Comparison of ENCODE assay signal across 8 cellular contexts in the genomic region with DNA sequence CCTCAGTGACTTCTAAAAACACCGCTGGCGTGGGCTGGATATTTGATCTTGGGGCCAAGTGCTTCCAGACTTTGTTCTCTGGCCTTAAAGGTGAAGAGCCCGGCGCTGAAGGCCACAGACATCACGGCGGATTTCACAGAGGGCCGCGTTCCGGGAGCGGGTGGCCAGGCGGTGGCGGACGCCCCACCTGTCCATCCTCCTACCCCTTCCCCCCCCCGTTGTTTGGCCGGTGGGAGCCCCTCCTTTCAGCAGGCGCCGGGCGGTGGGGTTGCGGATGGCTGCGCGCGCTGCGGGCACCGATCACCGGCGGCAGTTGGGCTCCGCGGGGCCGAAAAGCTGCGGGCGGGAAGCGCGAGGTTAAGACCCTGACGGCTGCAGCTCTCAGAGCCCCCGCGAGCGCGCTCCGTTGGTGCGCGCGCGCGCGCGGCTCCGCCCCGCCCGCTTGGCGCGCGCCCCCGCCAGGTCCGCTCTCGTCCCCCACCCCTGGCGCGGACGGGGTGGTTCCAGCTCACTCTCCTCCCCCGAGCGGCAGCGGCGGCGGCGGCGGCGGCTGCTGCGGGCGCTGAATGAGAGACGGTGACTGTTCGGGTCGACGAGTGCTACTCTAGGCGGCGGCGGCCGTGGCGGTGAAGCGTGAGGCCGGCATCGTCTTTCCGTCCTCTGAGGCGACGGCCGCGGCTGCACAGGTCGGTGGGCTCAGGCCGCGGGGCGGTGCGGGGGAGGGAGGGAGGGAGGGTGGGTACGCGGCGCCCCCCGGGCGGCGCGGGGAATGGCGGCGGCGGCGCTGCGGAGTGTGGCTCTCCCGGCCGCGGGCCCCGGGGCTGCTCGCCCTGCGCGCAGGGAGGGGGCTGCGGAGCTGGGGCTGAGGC. TPM values are rescaled to one million over a fixed set of nuclear protein-coding genes. Genes with fewer than 3 reads are reported as not detected.
DNase-seq lines count a peak whose midpoint lies in the region; ATAC-seq and TF ChIP-seq lines count a peak whose summit lies in the region.

Gene RALGPS2 (plus strand): TSS at position 511 of the 869 bp plus-strand sequence. CDS start 51,521 bp downstream, outside the sequence.

- H3K4ac ChIP-seq in IMR-90 (ENCODE audit: low read depth, low read length), result peak within 1 kb of the TSS; percentile 67

- peak; percentile 90 for DNase-seq in DMS53 (lab: John Stamatoyannopoulos, UW)
- peak; percentile 67 for DNase-seq in IMR-90
- peak; percentile 82 for DNase-seq in SIG-M5 treated with dmso at 0.1 percent for 504 hours (lab: John Stamatoyannopoulos, UW; ENCODE audit: unreplicated experiment)
- peak; percentile 74 for DNase-seq in activated naive CD4-positive, alpha-beta T cell treated with anti-CD3 and anti-CD28 coated beads, Interleukin-2, amount 50 U/mL, for 16 hours
- peak; percentile 91 for DNase-seq in germinal center (ENCODE audit: low spot score)
- DNase-seq in occipital lobe (lab: John Stamatoyannopoulos, UW), result peak; percentile 53
- DNase-seq in thoracic aorta (ENCODE audit: low spot score), result no peak

- CTCF ChIA-PET in IMR-90 (lab: Yijun Ruan, JAX), result no interaction called here

- intact Hi-C loops in IMR-90 (cut with micrococcal nuclease), result loop anchor here (5.0 kb wide), 2 partner anchors 98 to 277 kb away; no protein-coding TSS in a partner anchor

- H4K20me1 ChIP-seq in IMR-90 (ENCODE audit: insufficient read depth, low read length), result peaks cover 11% of the 10 kb centered on the region; the same call in 1 of the 2 replicates

- no peaks in the 10 kb centered on the region for H3K9me3 ChIP-seq in IMR-90 (ENCODE audit: control insufficient read depth, insufficient read depth, low read length)
- no peaks in the 10 kb centered on the region for H3K9me3 ChIP-seq in thoracic aorta

- H4K8ac ChIP-seq in IMR-90 (ENCODE audit: low read depth in 2 of 2, low read length in 2 of 2), result peak within 1 kb of the TSS; percentile 27 to 69; a peak in 2 of 4 replicates

- in situ Hi-C loops in IMR-90 (cut with MboI; ENCODE audit: low sequenced_read_pairs), result no loop called here

- BruUV-seq in IMR-90 (replicated peaks; lab: Mats Ljungman, UMichigan), result no TSS peak

- H3K36me3 ChIP-seq in IMR-90 (ENCODE audit: control insufficient read depth, insufficient read depth, low read length) (peaks cover 3% of the 10 kb centered on the region), thoracic aorta (no peaks in the 10 kb centered on the region)

- peak within 1 kb of the TSS; percentile 86 for H4K91ac ChIP-seq in IMR-90 (ENCODE audit: insufficient read depth, low read depth, low read length)

- peak within 1 kb of the TSS; percentile 25 for H2AK5ac ChIP-seq in IMR-90 (ENCODE audit: low read depth, low read length)

- peak within 1 kb of the TSS; percentile 94 for H2AK9ac ChIP-seq in IMR-90 (replicated peaks; ENCODE audit: low read depth, low read length, poor library complexity)

- H3K4me2 ChIP-seq in IMR-90 (ENCODE audit: low read depth, low read length), result peak within 1 kb of the TSS; percentile 84

- H2BK120ac ChIP-seq in IMR-90 (ENCODE audit: low read depth, low read length), result peak within 1 kb of the TSS; percentile 44

- peak within 1 kb of the TSS; percentile 90 for H3K18ac ChIP-seq in IMR-90 (ENCODE audit: low read depth, low read length)

- no peak for TF ChIP-seq RAD21 in IMR-90 (IDR thresholded peaks at IDR 0.05; ENCODE audit: low read length)

- H4K5ac ChIP-seq in IMR-90 (ENCODE audit: low read depth, low read length), result peak within 1 kb of the TSS; percentile 46

- no peak for TF ChIP-seq CTCF in IMR-90 (conservative IDR thresholded peaks at IDR 0.05; ENCODE audit: low read depth, low read length)
- no peak for TF ChIP-seq CTCF in thoracic aorta (IDR thresholded peaks at IDR 0.05)

- H2BK5ac ChIP-seq in IMR-90 (ENCODE audit: low read depth, low read length, poor library complexity, severe bottlenecking), result peak within 1 kb of the TSS; percentile 78

- H3K9ac ChIP-seq in IMR-90 (ENCODE audit: low read depth, low read length), result peak within 1 kb of the TSS; percentile 92

- H3K23ac ChIP-seq in IMR-90 (ENCODE audit: low read depth, low read length), result peak within 1 kb of the TSS; percentile 90

- H3K4me3 ChIP-seq in IMR-90 (ENCODE audit: insufficient read depth, low read depth, low read length), result peak within 1 kb of the TSS; percentile 91
- peak within 1 kb of the TSS; percentile 81 for H3K4me3 ChIP-seq in thoracic aorta

- peak within 1 kb of the TSS; percentile 51; the same call in 1 of the 2 replicates for H2BK20ac ChIP-seq in IMR-90 (ENCODE audit: low read depth, low read length)

- H3K56ac ChIP-seq in IMR-90 (ENCODE audit: extremely low read depth, insufficient read depth, low read length), result peak within 1 kb of the TSS; percentile 70

- peak within 1 kb of the TSS; percentile 54; the same call in 1 of the 3 replicates for H2BK15ac ChIP-seq in IMR-90 (ENCODE audit: low read depth, low read length)

- dilution Hi-C loops in IMR-90 (cut with HindIII; ENCODE audit: low sequenced_read_pairs, unreplicated experiment), result no loop called here

- peak within 1 kb of the TSS; percentile 91 for H2AFZ ChIP-seq in IMR-90 (replicated peaks; ENCODE audit: low read length, poor library complexity)

- WGBS in IMR-90 (ENCODE audit: extremely low coverage in 2 of 2, insufficient read length in 1 of 2), 2 experiments, result 0% methylated on average over 24 of the region's 110 CpGs; no CpG with 5 or more reads in 1 of the 2 experiments

- peaks cover 6% of the 10 kb centered on the region; the same call in 1 of the 2 replicates for H3K9me1 ChIP-seq in IMR-90 (ENCODE audit: insufficient read depth, low read length)

- H3K4me1 ChIP-seq in IMR-90 (ENCODE audit: control insufficient read depth, insufficient read depth, low read length), result no peaks in the 10 kb centered on the region; the same call in 1 of the 2 replicates
- peaks cover 0 to 10% of the 10 kb centered on the region in 2 donors for H3K4me1 ChIP-seq in thoracic aorta (ENCODE audit: control insufficient read depth in 1 of 2, low read depth in 2 of 2)

- no peak; the same call in 1 of the 2 replicates for TF ChIP-seq POLR2A in IMR-90 (IDR thresholded peaks at IDR 0.05; ENCODE audit: low read depth, low read length)

- H3K27me3 ChIP-seq in IMR-90 (ENCODE audit: control insufficient read depth, insufficient read depth, low read length), result no peaks in the 10 kb centered on the region
- H3K27me3 ChIP-seq in thoracic aorta (replicated peaks; ENCODE audit: insufficient read depth), result no peaks in the 10 kb centered on the region

- H3K27ac ChIP-seq in IMR-90 (ENCODE audit: insufficient read depth, low read length) (peak within 1 kb of the TSS; percentile 76), thoracic aorta (no peak within 1 kb of the TSS)

- H3K79me1 ChIP-seq in IMR-90 (ENCODE audit: low read depth in 1 of 2, low read length in 2 of 2), result peaks cover 5 to 24% of the 10 kb centered on the region in 2 experiments

- peak; percentile 74 for ATAC-seq in GM21526 (IDR thresholded peaks at IDR 0.05; ENCODE audit: low FRiP score, unreplicated experiment)
- ATAC-seq in IMR-90 (ENCODE audit: low read depth), result peak; percentile 88
- no peak for ATAC-seq in thoracic aorta (ENCODE audit: insufficient number of reproducible peaks, low FRiP score, low read depth)

- POLR2A ChIA-PET in IMR-90 (lab: Charles Lee; ENCODE audit: unreplicated experiment), result interaction anchor here (0.5 to 1.0 kb wide), 5 partner anchors 41 to 280 kb away, joined by 3 to 4 read pairs (median 3); no protein-coding TSS in a partner anchor

- H3K14ac ChIP-seq in IMR-90 (replicated peaks; ENCODE audit: low read depth, low read length), result peak within 1 kb of the TSS; percentile 65

TF ChIP-seq in IMR-90, 13 proteins besides CTCF, POLR2A, EP300 and RAD21:
- TF ChIP-seq, protein P1, sequence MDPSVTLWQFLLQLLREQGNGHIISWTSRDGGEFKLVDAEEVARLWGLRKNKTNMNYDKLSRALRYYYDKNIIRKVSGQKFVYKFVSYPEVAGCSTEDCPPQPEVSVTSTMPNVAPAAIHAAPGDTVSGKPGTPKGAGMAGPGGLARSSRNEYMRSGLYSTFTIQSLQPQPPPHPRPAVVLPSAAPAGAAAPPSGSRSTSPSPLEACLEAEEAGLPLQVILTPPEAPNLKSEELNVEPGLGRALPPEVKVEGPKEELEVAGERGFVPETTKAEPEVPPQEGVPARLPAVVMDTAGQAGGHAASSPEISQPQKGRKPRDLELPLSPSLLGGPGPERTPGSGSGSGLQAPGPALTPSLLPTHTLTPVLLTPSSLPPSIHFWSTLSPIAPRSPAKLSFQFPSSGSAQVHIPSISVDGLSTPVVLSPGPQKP (IDR thresholded peaks at IDR 0.05; ENCODE audit: borderline replicate concordance, low read depth, low read length), result no peak
- peak; percentile 86 for TF ChIP-seq MAZ (IDR thresholded peaks at IDR 0.05; ENCODE audit: borderline replicate concordance, low read depth, low read length)

RNA-seq across cellular contexts. Expression of gene RALGPS2, which starts in this region (rescaled TPM):
- total RNA-seq in IMR-90 (2012; rRNA removed) (97.8 and 148 TPM in 2 replicates), occipital lobe (91.1 TPM), thoracic aorta (1 to 10 TPM; 4.9 to 9.5 TPM)
- 9.7 and 13.8 TPM in 2 replicates for polyA plus RNA-seq in IMR-90 (2012; rRNA removed)
- 3.7 and 5.6 TPM in 2 replicates for polyA plus RNA-seq in IMR-90 (2012; cell fraction: cytosol; rRNA removed)
- 5.6 and 27.7 TPM in 2 replicates for polyA plus RNA-seq in IMR-90 (2012; cell fraction: nucleus; rRNA removed; ENCODE audit: low replicate concordance)
